8 cellular contexts compared by ENCODE assay signal in the genomic region with DNA sequence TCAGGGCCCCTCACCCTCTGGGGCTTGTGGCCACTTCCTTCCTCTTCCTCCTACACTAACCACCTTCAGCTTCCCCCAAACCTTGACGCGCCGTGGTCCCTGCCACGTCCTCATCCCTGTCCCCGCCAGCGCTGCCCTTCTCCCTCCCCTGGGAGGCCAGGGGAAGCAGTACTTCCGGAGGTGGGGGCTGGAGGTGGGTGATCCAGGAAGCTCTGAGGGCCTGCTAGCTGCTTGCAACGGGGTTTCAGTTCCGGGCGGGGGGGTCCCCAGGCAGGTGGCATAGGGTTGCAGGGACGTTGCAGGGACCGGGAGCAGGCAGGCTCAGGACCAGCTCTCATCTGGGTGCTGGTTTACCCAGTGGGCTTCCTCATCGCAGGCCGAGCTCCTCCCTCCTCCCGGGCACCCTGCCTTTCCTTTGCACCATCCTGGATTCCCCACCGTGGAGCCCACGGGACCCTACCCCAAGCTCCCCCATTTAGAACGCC.
DNase-seq lines count a peak whose midpoint lies in the region; ATAC-seq and TF ChIP-seq lines count a peak whose summit lies in the region.

No MANE protein-coding gene starts in this region.

- ATAC-seq in HG03064 (IDR thresholded peaks at IDR 0.05; ENCODE audit: low read depth, unreplicated experiment), result peak; percentile 43
- peak; percentile 53 for ATAC-seq in activated CD8-positive, alpha-beta T cell treated with anti-CD3 and anti-CD28 coated beads for 36 hours
- ATAC-seq in right lobe of liver, result peak; percentile 4 to 34 (median 21)
- ATAC-seq in HG03135 (IDR thresholded peaks at IDR 0.05; ENCODE audit: unreplicated experiment), result no peak

- H4K8ac ChIP-seq in mesendoderm (ENCODE audit: low read depth, low read length), result no peak overlapping the region

- H3K27me3 Mint-ChIP-seq in activated CD8-positive, alpha-beta T cell treated with anti-CD3 and anti-CD28 coated beads for 36 hours, result no peaks in the 10 kb centered on the region

- peaks cover 16% of the 10 kb centered on the region for H3K79me1 ChIP-seq in mesendoderm (ENCODE audit: low read length)

- H3K23ac ChIP-seq in mesendoderm (ENCODE audit: low read length), result no peak overlapping the region

- peak overlapping the region; percentile 83 for H3K27ac Mint-ChIP-seq in activated CD8-positive, alpha-beta T cell treated with anti-CD3 and anti-CD28 coated beads for 36 hours

- no peak overlapping the region for H2AK5ac ChIP-seq in mesendoderm (ENCODE audit: low read length)

- peaks cover 5% of the 10 kb centered on the region for H3K9me3 Mint-ChIP-seq in activated CD8-positive, alpha-beta T cell treated with anti-CD3 and anti-CD28 coated beads for 36 hours

- peak overlapping the region; percentile 65 for H3K4me3 Mint-ChIP-seq in activated CD8-positive, alpha-beta T cell treated with anti-CD3 and anti-CD28 coated beads for 36 hours

- TF ChIP-seq CTCF in activated CD8-positive, alpha-beta T cell treated with anti-CD3 and anti-CD28 coated beads for 36 hours (IDR thresholded peaks at IDR 0.05), result no peak
- TF ChIP-seq CTCF in right lobe of liver (IDR thresholded peaks at IDR 0.05), result no peak

- H2BK15ac ChIP-seq in mesendoderm (replicated peaks; ENCODE audit: low read depth), result no peak overlapping the region

- H3K27ac ChIP-seq in right lobe of liver, result peak overlapping the region; percentile 21 to 49 (median 45)
- H3K27ac ChIP-seq in mesendoderm (ENCODE audit: low read depth, low read length), result no peak overlapping the region

- no peak overlapping the region for H3K4me2 ChIP-seq in mesendoderm (ENCODE audit: low read length)

- H3K4ac ChIP-seq in mesendoderm (ENCODE audit: low read depth, low read length), result no peak overlapping the region

- no peaks in the 10 kb centered on the region for H3K27me3 ChIP-seq in right lobe of liver
- no peaks in the 10 kb centered on the region for H3K27me3 ChIP-seq in mesendoderm (ENCODE audit: insufficient read depth, low read length, poor library complexity)

- H2BK5ac ChIP-seq in mesendoderm (ENCODE audit: low read length), result no peak overlapping the region

- H3K36me3 ChIP-seq in right lobe of liver (peaks cover 0 to 5% (median under 1%) of the 10 kb centered on the region in 4 donors), mesendoderm (ENCODE audit: control insufficient read depth, insufficient read depth, low read length) (no peaks in the 10 kb centered on the region)

- no peak overlapping the region for H4K5ac ChIP-seq in mesendoderm (ENCODE audit: low read length)

- H3K56ac ChIP-seq in mesendoderm (ENCODE audit: low read length), result no peak overlapping the region

- CTCF ChIA-PET in activated CD8-positive, alpha-beta T cell treated with anti-CD3 and anti-CD28 coated beads for 36 hours (lab: Charles Lee), result interaction anchor here (1.4 to 2.1 kb wide), 5 partner anchors 11 to 226 kb away, joined by 4 to 8 read pairs (median 5); no protein-coding TSS in a partner anchor

- no peak overlapping the region for H3K18ac ChIP-seq in mesendoderm (ENCODE audit: low read length)

- H2BK120ac ChIP-seq in mesendoderm (ENCODE audit: low read depth, low read length), result no peak overlapping the region

- 52% methylated on average over 7 of the region's 18 CpGs for WGBS in right lobe of liver (ENCODE audit: insufficient coverage, low coverage, low lambda C conversion rate, missing lambda C conversion rate)
- WGBS in mesendoderm (ENCODE audit: extremely low coverage, insufficient coverage, low lambda C conversion rate), result no CpG with 5 or more reads among the region's 18 CpGs

- POLR2A ChIA-PET in activated CD8-positive, alpha-beta T cell treated with anti-CD3 and anti-CD28 coated beads for 36 hours (lab: Charles Lee), result interaction anchor here (0.6 to 2.6 kb wide), 11 partner anchors 8 to 260 kb away, joined by 3 to 16 read pairs (median 4); a partner anchor contains a TSS

- no peak for TF ChIP-seq POLR2A in right lobe of liver (IDR thresholded peaks at IDR 0.05)

- H3K4me1 ChIP-seq in right lobe of liver (peaks cover 0 to 57% (median 20%) of the 10 kb centered on the region in 4 donors), mesendoderm (ENCODE audit: control insufficient read depth, low read depth, low read length) (no peaks in the 10 kb centered on the region)

- H3K4me3 ChIP-seq in right lobe of liver, result no peak overlapping the region
- no peak overlapping the region for H3K4me3 ChIP-seq in mesendoderm (ENCODE audit: low read length)

- peaks cover 55% of the 10 kb centered on the region for H3K4me1 Mint-ChIP-seq in activated CD8-positive, alpha-beta T cell treated with anti-CD3 and anti-CD28 coated beads for 36 hours (ENCODE audit: low read depth)

- H3K79me2 ChIP-seq in mesendoderm (ENCODE audit: control insufficient read depth, insufficient read depth, low read length), result peaks cover 9% of the 10 kb centered on the region

- peaks cover 15% of the 10 kb centered on the region for H3K36me3 Mint-ChIP-seq in activated CD8-positive, alpha-beta T cell treated with anti-CD3 and anti-CD28 coated beads for 36 hours (ENCODE audit: low read depth)

- H3K9me3 ChIP-seq in right lobe of liver, result no peaks in the 10 kb centered on the region

- no peak overlapping the region for H3K9ac ChIP-seq in mesendoderm (ENCODE audit: low read length)

- intact Hi-C loops in activated CD8-positive, alpha-beta T cell treated with anti-CD3 and anti-CD28 coated beads for 36 hours (cut with micrococcal nuclease), result no loop called here
- intact Hi-C loops in right lobe of liver (cut with DNase I), result no loop called here

- DNase-seq in CD1c-positive myeloid dendritic cell (ENCODE audit: extremely low spot score), result peak; percentile 82
- DNase-seq in activated CD8-positive, alpha-beta T cell treated with anti-CD3 and anti-CD28 coated beads for 36 hours, result peak; percentile 92
- peak; percentile 69 to 80 (median 78) for DNase-seq in right lobe of liver
- DNase-seq in NCI-H1930 (lab: John Stamatoyannopoulos, UW), result no peak
- no peak for DNase-seq in mucosa of gallbladder (ENCODE audit: low spot score)
- no peak for DNase-seq in mesendoderm

Comparison
In these comparisons a context has a peak if more than half of its experiments do, and no peak if none do; other contexts are left out.
1. DNase-seq: peak in CD1c-positive myeloid dendritic cell (single experiment), activated CD8-positive, alpha-beta T cell treated with anti-CD3 and anti-CD28 coated beads for 36 hours (single experiment) and right lobe of liver (3 of 3); none in NCI-H1930 (0 of 2), mucosa of gallbladder (single experiment) and mesendoderm (single experiment).